Comparison of ENCODE assay signal across 24 cellular contexts in genomic region chr2:229287836-229288235, GRCh38. TPM values are rescaled to one million over a fixed set of nuclear protein-coding genes. Genes with fewer than 3 reads are reported as not detected.
"Had no signal": no experiment of that assay in that cellular context is flagged by ENCODE, and none has a peak within 500 bp of the region (broad histone marks: within the 10 kb centered on the region; RNA-seq: fewer than 3 reads in every experiment).

No MANE protein-coding gene starts in this region.

- H3K4me3 Mint-ChIP-seq: activated naive CD8-positive, alpha-beta T cell treated with anti-CD3 and anti-CD28 coated beads for 36 hours; activated T-cell treated with anti-CD3 and anti-CD28 coated beads, Interleukin-2, amount 50 U/mL, for 4 hours; endodermal cell; naive thymus-derived CD8-positive, alpha-beta T cell; neural progenitor cell; T-helper 2 cell treated with Interferon-gamma antibody and Interleukin-4, amounts not matched to agents 5 μg/mL and 100 μg/mL, for 36 hours; WTC11 had no signal

- H3K27ac Mint-ChIP-seq: activated naive CD8-positive, alpha-beta T cell treated with anti-CD3 and anti-CD28 coated beads for 36 hours; activated T-helper 2 cell treated with anti-CD3 and anti-CD28 coated beads, Interferon-gamma antibody, Interleukin-2, Interleukin-4, amounts not matched to agents 10 μg/mL and 5 μg/mL and 100 μg/mL, durations not matched to agents 14 hours and 24 hours and 36 hours; endodermal cell; naive thymus-derived CD8-positive, alpha-beta T cell; neural progenitor cell; progenitor cell of endocrine pancreas; T-helper 2 cell treated with Interferon-gamma antibody and Interleukin-4, amounts not matched to agents 5 μg/mL and 100 μg/mL, for 36 hours; WTC11 had no signal

- H3K4me1 ChIP-seq: esophagus squamous epithelium, gastrocnemius medialis, left ventricle myocardium inferior, neural progenitor cell had no signal

- H3K36me3 Mint-ChIP-seq: activated naive CD8-positive, alpha-beta T cell treated with anti-CD3 and anti-CD28 coated beads for 36 hours; neural progenitor cell had no signal

- H2AFZ ChIP-seq: neural progenitor cell had no signal

- H3K9me3 ChIP-seq: esophagus squamous epithelium, gastrocnemius medialis, testis had no signal

- H3K4me1 Mint-ChIP-seq: activated naive CD8-positive, alpha-beta T cell treated with anti-CD3 and anti-CD28 coated beads for 36 hours; endodermal cell; naive thymus-derived CD8-positive, alpha-beta T cell; neural progenitor cell; WTC11 had no signal

- H3K27ac ChIP-seq: coronary artery, esophagus squamous epithelium, gastrocnemius medialis, left ventricle myocardium inferior, neural progenitor cell, testis had no signal

- ATAC-seq: activated T-cell treated with anti-CD3 and anti-CD28 coated beads, Interleukin-2, amount 50 U/mL, for 4 hours; gastrocnemius medialis; naive thymus-derived CD8-positive, alpha-beta T cell; WTC11 had no signal

- H3K4me2 ChIP-seq: neural progenitor cell had no signal

- H3K27me3 ChIP-seq: gastrocnemius medialis, neural progenitor cell, testis had no signal

- H3K27me3 Mint-ChIP-seq: progenitor cell of endocrine pancreas had no signal

- H3K36me3 ChIP-seq: esophagus squamous epithelium, gastrocnemius medialis, left ventricle myocardium inferior, neural progenitor cell had no signal

- DNase-seq: activated CD4-positive, alpha-beta T cell treated with anti-CD3 and anti-CD28 coated beads, Interleukin-2, amount 50 U/mL, for 4 hours; activated CD8-positive, alpha-beta memory T cell treated with anti-CD3 and anti-CD28 coated beads, Interleukin-2, amount 50 U/mL, for 48 hours; activated naive CD4-positive, alpha-beta T cell treated with Interleukin-2 at 50 U/mL for 16 hours; activated naive CD8-positive, alpha-beta T cell treated with anti-CD3 and anti-CD28 coated beads for 36 hours; activated T-cell treated with anti-CD3 and anti-CD28 coated beads, Interleukin-2, amount 50 U/mL, for 4 hours; cerebellar nuclear complex; endodermal cell; esophagus squamous epithelium; gastrocnemius medialis; head of caudate nucleus; hypothalamus; left ventricle myocardium inferior; naive thymus-derived CD8-positive, alpha-beta T cell; retina; stimulated activated CD4-positive, alpha-beta T cell treated with anti-CD3 and anti-CD28 coated beads, Interleukin-2, amount 100 ng/mL, for 48 hours; stimulated activated naive CD4-positive, alpha-beta T cell; testis had no signal

- H3K4me3 ChIP-seq: coronary artery, esophagus squamous epithelium, gastrocnemius medialis, left ventricle myocardium inferior, neural progenitor cell, testis had no signal

RNA-seq across cellular contexts. Expression of gene PID1, which starts 16.7 kb away (rescaled TPM):
- total RNA-seq: activated CD8-positive, alpha-beta memory T cell treated with anti-CD3 and anti-CD28 coated beads for 36 hours; activated naive CD8-positive, alpha-beta T cell treated with anti-CD3 and anti-CD28 coated beads for 36 hours; activated T-helper 2 cell treated with anti-CD3 and anti-CD28 coated beads, Interferon-gamma antibody, Interleukin-2, Interleukin-4, amounts not matched to agents 10 μg/mL and 5 μg/mL and 100 μg/mL, durations not matched to agents 14 hours and 24 hours and 36 hours had no signal
